Comparison of ENCODE assay signal across 18 cellular contexts in genomic region chr5:39835371-39835770, GRCh38.
"Had no signal": no experiment of that assay in that cellular context is flagged by ENCODE, and none has a peak within 500 bp of the region (broad histone marks: within the 10 kb centered on the region; RNA-seq: fewer than 3 reads in every experiment).

No MANE protein-coding gene starts in this region.

- DNase-seq: activated CD4-positive, alpha-beta T cell treated with anti-CD3 and anti-CD28 coated beads for 36 hours; activated CD4-positive, alpha-beta T cell treated with anti-CD3 and anti-CD28 coated beads, Interleukin-2, amount 50 U/mL, for 4 hours; adrenal gland; colonic mucosa; immature natural killer cell; ovary; psoas muscle; right cardiac atrium; stimulated activated CD4-positive, alpha-beta T cell treated with anti-CD3 and anti-CD28 coated beads, Interleukin-1b, Interleukin-23, amount 100 ng/mL, for 48 hours; substantia nigra; T-helper 1 cell; tibial artery had no signal

- H3K79me2 ChIP-seq: hepatocyte had no signal

- H3K27me3 ChIP-seq: adrenal gland, breast epithelium, colonic mucosa, hepatocyte, ovary, tibial artery had no signal

- H3K4me2 ChIP-seq: hepatocyte had no signal

- H2AFZ ChIP-seq: hepatocyte had no signal

- H3K9me3 ChIP-seq: colonic mucosa, ovary had no signal

- H3K27ac ChIP-seq: adrenal gland, breast epithelium, colonic mucosa, epithelial cell of prostate, hepatocyte, ovary, psoas muscle, tibial artery had no signal

- H3K36me3 ChIP-seq: adrenal gland, breast epithelium, colonic mucosa, ovary, tibial artery had no signal

- H3K4me3 ChIP-seq: adrenal gland, breast epithelium, colonic mucosa, hepatocyte, ovary, psoas muscle, tibial artery had no signal

- ATAC-seq: activated CD4-positive, alpha-beta T cell treated with anti-CD3 and anti-CD28 coated beads for 36 hours; activated naive CD4-positive, alpha-beta T cell treated with anti-CD3 and anti-CD28 coated beads, Interleukin-2, amount 50 U/mL, for 72 hours; natural killer cell treated with Interleukin-12 subunit alpha and Interleukin-12 subunit beta and Interleukin-15 and Interleukin-18, amount 100 ng/mL, for 72 hours; psoas muscle; right cardiac atrium; WTC11 had no signal

- H3K4me1 ChIP-seq: adrenal gland, breast epithelium, colonic mucosa, psoas muscle, tibial artery had no signal
